ENCODE assay signal across 11 cellular contexts in the genomic region with DNA sequence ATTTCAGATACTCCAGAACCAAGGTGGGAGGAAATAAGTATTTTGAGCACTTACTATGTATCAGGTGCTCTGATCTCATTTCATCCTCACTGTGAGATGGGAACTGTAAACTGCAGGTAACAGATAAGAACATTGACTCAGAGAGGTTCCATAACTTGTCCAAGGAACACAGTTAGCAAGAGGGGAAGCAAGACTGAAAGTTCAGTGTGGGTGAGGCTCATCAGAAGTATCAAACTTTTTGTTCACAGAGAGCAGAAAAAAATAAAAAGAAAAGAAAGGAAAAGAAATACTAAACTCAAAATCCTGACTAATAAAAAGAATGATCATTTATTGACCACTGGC. TPM values are rescaled to one million over a fixed set of nuclear protein-coding genes. Genes with fewer than 3 reads are reported as not detected.
A peak's percentile ranks its signal among the peaks of the same experiment; 100 is the strongest.
DNase-seq lines count a peak whose midpoint lies in the region; ATAC-seq and TF ChIP-seq lines count a peak whose summit lies in the region.
"Had no signal": no experiment of that assay in that cellular context is flagged by ENCODE, and none has a peak within 500 bp of the region (broad histone marks: within the 10 kb centered on the region; RNA-seq: fewer than 3 reads in every experiment).

No MANE protein-coding gene starts in this region.

- H3K4me1 ChIP-seq in A673 (ENCODE audit: insufficient read depth, low read length, poor library complexity, severe bottlenecking) (peaks cover 32% of the 10 kb centered on the region), Caco-2 (peaks cover 22% of the 10 kb centered on the region)

- H3K4me3 ChIP-seq in A673 (ENCODE audit: low read depth, low read length, poor library complexity, severe bottlenecking) (no peak overlapping the region), Caco-2 (ENCODE audit: low read depth, low read length) (no peak overlapping the region)

- H3K36me3 ChIP-seq in A673 (ENCODE audit: insufficient read depth, low read length, poor library complexity, severe bottlenecking): no peaks in the 10 kb centered on the region
- H3K36me3 ChIP-seq in Caco-2 (ENCODE audit: control insufficient read depth, insufficient read depth, low read length): no peaks in the 10 kb centered on the region

- POLR2A ChIA-PET in A673 (lab: Charles Lee; ENCODE audit: low non-redundant PET): no interaction called here
- POLR2A ChIA-PET in MCF 10A (lab: Yijun Ruan, JAX): interaction anchor here (0.7 to 5.7 kb wide), 19 partner anchors 9 to 159 kb away, joined by 3 to 90 read pairs (median 6); partner anchors contain the start of genes ANKRD42, DDIAS, PCF11 and PRCP
- POLR2A ChIA-PET in naive thymus-derived CD8-positive, alpha-beta T cell (lab: Charles Lee): interaction anchor here (1.2 to 1.5 kb wide), 2 partner anchors 10 to 134 kb away, joined by 4 to 6 read pairs; partner anchors contain the start of gene PRCP
- POLR2A ChIA-PET in Caco-2 (lab: Charles Lee): no interaction called here

- H3K9me3 Mint-ChIP-seq in MCF 10A (ENCODE audit: unreplicated experiment) (peaks cover 3% of the 10 kb centered on the region), Caco-2 (ENCODE audit: unreplicated experiment) (peaks cover 4% of the 10 kb centered on the region)
- H3K9me3 Mint-ChIP-seq in naive thymus-derived CD8-positive, alpha-beta T cell: no peaks in the 10 kb centered on the region
- H3K9me3 Mint-ChIP-seq: CD4-positive, alpha-beta T cell had no signal

- H3K27ac ChIP-seq in A673 (ENCODE audit: low read depth, low read length, poor library complexity, severe bottlenecking): peak overlapping the region; percentile 8

- intact Hi-C loops in A673 (cut with micrococcal nuclease; ENCODE audit: unreplicated experiment): no loop called here
- intact Hi-C loops in MCF 10A (cut with micrococcal nuclease): loop anchor here (5.0 kb wide), 1 partner anchor 38 kb away; the partner anchor contains the start of gene RAB30
- intact Hi-C loops in Caco-2 (cut with micrococcal nuclease; ENCODE audit: unreplicated experiment): no loop called here

- H3K36me3 Mint-ChIP-seq in MCF 10A (ENCODE audit: insufficient read depth, unreplicated experiment) (no peaks in the 10 kb centered on the region), Caco-2 (ENCODE audit: insufficient read depth, unreplicated experiment) (no peaks in the 10 kb centered on the region)
- H3K36me3 Mint-ChIP-seq in naive thymus-derived CD8-positive, alpha-beta T cell: peaks cover 7 to 15% (median 10%) of the 10 kb centered on the region in 3 donors

- H3K27ac Mint-ChIP-seq in MCF 10A (ENCODE audit: low read depth, unreplicated experiment): peak overlapping the region; percentile 72
- peak overlapping the region in 8 of 10 donors; percentile 3 to 80 (median 32) for H3K27ac Mint-ChIP-seq in naive thymus-derived CD8-positive, alpha-beta T cell
- H3K27ac Mint-ChIP-seq in Caco-2 (ENCODE audit: unreplicated experiment): no peak overlapping the region
- H3K27ac Mint-ChIP-seq: activated T-cell treated with anti-CD3 and anti-CD28 coated beads, Interleukin-2, amount 50 U/mL, for 72 hours; CD4-positive, alpha-beta T cell had no signal

- peaks cover 22% of the 10 kb centered on the region for H3K4me1 Mint-ChIP-seq in MCF 10A (ENCODE audit: insufficient read depth, unreplicated experiment)
- H3K4me1 Mint-ChIP-seq in naive thymus-derived CD8-positive, alpha-beta T cell: peaks cover 29 to 59% (median 52%) of the 10 kb centered on the region in 4 donors
- peaks cover 31% of the 10 kb centered on the region for H3K4me1 Mint-ChIP-seq in Caco-2 (ENCODE audit: low read depth, unreplicated experiment)

- no TSS peak for BruUV-seq in A673 (replicated peaks; lab: Mats Ljungman, UMichigan)
- BruUV-seq in MCF 10A (replicated peaks; lab: Mats Ljungman, UMichigan): no TSS peak
- BruUV-seq in Caco-2 (replicated peaks; lab: Mats Ljungman, UMichigan): no TSS peak

- DNase-seq in A673 (ENCODE audit: low spot score): no peak
- no peak for DNase-seq in MCF 10A (ENCODE audit: unreplicated experiment)
- DNase-seq in naive thymus-derived CD8-positive, alpha-beta T cell: no peak
- DNase-seq in SW480 (ENCODE audit: low spot score): no peak
- no peak for DNase-seq in Caco-2
- DNase-seq in T-helper 9 cell: no peak
- no peak for DNase-seq in T-helper 1 cell
- DNase-seq: activated T-cell treated with anti-CD3 and anti-CD28 coated beads, Interleukin-2, amount 50 U/mL, for 72 hours; CD4-positive, alpha-beta T cell; MV-4-11 had no signal

- no peaks in the 10 kb centered on the region for H3K27me3 Mint-ChIP-seq in MCF 10A (ENCODE audit: insufficient read depth, unreplicated experiment)
- no peaks in the 10 kb centered on the region for H3K27me3 Mint-ChIP-seq in naive thymus-derived CD8-positive, alpha-beta T cell
- H3K27me3 Mint-ChIP-seq in Caco-2 (ENCODE audit: insufficient read depth, unreplicated experiment): no peaks in the 10 kb centered on the region
- H3K27me3 Mint-ChIP-seq: CD4-positive, alpha-beta T cell had no signal

- peak overlapping the region; percentile 66 for H3K4me3 Mint-ChIP-seq in MCF 10A (ENCODE audit: unreplicated experiment)
- H3K4me3 Mint-ChIP-seq in naive thymus-derived CD8-positive, alpha-beta T cell: peak overlapping the region in 5 of 10 donors; percentile 1 to 42 (median 12)
- no peak overlapping the region for H3K4me3 Mint-ChIP-seq in Caco-2 (ENCODE audit: unreplicated experiment)

- H3K9me3 ChIP-seq in A673 (ENCODE audit: low read depth, low read length, poor library complexity, severe bottlenecking): no peaks in the 10 kb centered on the region
- H3K9me3 ChIP-seq in Caco-2: no peaks in the 10 kb centered on the region

- H3K27me3 ChIP-seq in A673 (replicated peaks; ENCODE audit: insufficient read depth, low read depth, low read length, poor library complexity) (no peaks in the 10 kb centered on the region), Caco-2 (replicated peaks; ENCODE audit: control insufficient read depth, insufficient read depth, low read length) (no peaks in the 10 kb centered on the region)

- TF ChIP-seq CTCF in A673 (conservative IDR thresholded peaks at IDR 0.05; ENCODE audit: low read depth, low read length) (no peak), MCF 10A (IDR thresholded peaks at IDR 0.05; ENCODE audit: unreplicated experiment) (no peak), Caco-2 (IDR thresholded peaks at IDR 0.05; ENCODE audit: insufficient read depth in 1 of 2, low read depth in 1 of 2, low read length in 1 of 2, severe bottlenecking in 1 of 2, unreplicated experiment in 1 of 2) (no peak)

- CTCF ChIA-PET in A673 (lab: Charles Lee) (no interaction called here), MCF 10A (lab: Yijun Ruan, JAX) (interaction anchor here (0.5 to 3.4 kb wide), 9 partner anchors 10 to 1299 kb away, joined by 3 to 21 read pairs (median 5); partner anchors contain the start of gene RAB30), Caco-2 (lab: Charles Lee) (interaction anchor here (1.0 kb wide), 1 partner anchor 107 kb away, joined by 3 read pairs; no protein-coding TSS in a partner anchor)

- peak; percentile 43 for ATAC-seq in HG02852 (IDR thresholded peaks at IDR 0.05; ENCODE audit: unreplicated experiment)
- ATAC-seq in naive thymus-derived CD8-positive, alpha-beta T cell: no peak

RNA-seq across cellular contexts. Expression of gene RAB30, which starts 37.1 kb away (rescaled TPM):
- total RNA-seq in A673 (2021): 11.6 and 15.0 TPM in 2 replicates
- 12.5 and 13.2 TPM in 2 replicates for total RNA-seq in MCF 10A (2022)
- 10 to 100 TPM; 28.1 to 35.5 TPM for total RNA-seq in naive thymus-derived CD8-positive, alpha-beta T cell
- 10 to 100 TPM; 10.7 to 17.4 (median 12.8) TPM for polyA plus RNA-seq in naive thymus-derived CD8-positive, alpha-beta T cell
- total RNA-seq in Caco-2 (2022): 13.0 and 13.5 TPM in 2 replicates

Comparison
In these comparisons a context has a peak if more than half of its experiments do, and no peak if none do; other contexts are left out.
1. POLR2A ChIA-PET loops: an anchor here in MCF 10A (0.7 to 5.7 kb wide) and naive thymus-derived CD8-positive, alpha-beta T cell (1.2 to 1.5 kb wide); none called in A673 and Caco-2.